11 cellular contexts compared by ENCODE assay signal in the genomic region with DNA sequence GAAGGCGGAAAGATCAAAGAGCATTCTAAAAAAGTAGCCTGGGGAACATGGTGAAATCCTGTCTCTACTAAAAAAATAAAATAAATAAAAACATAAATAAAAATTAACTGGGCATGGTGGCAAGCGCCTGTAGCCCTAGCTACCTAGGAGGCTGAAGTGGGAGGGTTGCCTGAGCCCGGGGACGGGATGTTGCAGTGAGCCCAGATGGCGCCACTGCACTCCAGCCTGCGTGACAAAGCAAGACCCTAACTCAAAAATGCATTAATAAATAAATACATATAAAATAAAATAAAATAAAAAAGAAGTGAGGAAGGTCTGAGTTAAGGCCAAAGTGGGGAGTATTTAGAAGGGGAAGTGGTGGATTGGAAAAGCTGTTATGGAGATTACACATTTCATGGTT. TPM values are rescaled to one million over a fixed set of nuclear protein-coding genes. Genes with fewer than 3 reads are reported as not detected.
DNase-seq lines count a peak whose midpoint lies in the region; ATAC-seq and TF ChIP-seq lines count a peak whose summit lies in the region.
"Had no signal": no experiment of that assay in that cellular context is flagged by ENCODE, and none has a peak within 500 bp of the region (broad histone marks: within the 10 kb centered on the region; RNA-seq: fewer than 3 reads in every experiment).

No MANE protein-coding gene starts in this region.

- H3F3A ChIP-seq in PC-3 (ENCODE audit: low read length, unreplicated experiment): no peaks in the 10 kb centered on the region

- no peak for DNase-seq in stimulated activated naive CD8-positive, alpha-beta T cell treated with anti-CD3 and anti-CD28 coated beads, Interleukin-15, Interleukin-2, amounts not matched to agents 100 U/mL and 50 U/mL, for 24 hours
- DNase-seq in PC-3 (no peak), fibroblast of mammary gland (ENCODE audit: low read depth) (no peak), substantia nigra (lab: John Stamatoyannopoulos, UW) (no peak), erythroblast (lab: John Stamatoyannopoulos, UW) (no peak), germinal center (ENCODE audit: low spot score) (no peak)
- no peak for DNase-seq in activated effector memory CD4-positive, alpha-beta T cell treated with anti-CD3 and anti-CD28 coated beads, Interleukin-2, amount 50 U/mL, for 16 hours
- DNase-seq: amygdala, NCI-H446 treated with DMSO at 0.1 percent for 48 hours, retina had no signal

- no peaks in the 10 kb centered on the region for H3K9me3 ChIP-seq in PC-3 (ENCODE audit: low read length)

- no TSS peak for BruUV-seq in PC-3 (replicated peaks; lab: Mats Ljungman, UMichigan)

- 0 out of 2 replicates have a peak, but pooled peaks cover 4% of the 10 kb centered on the region for H3K36me3 ChIP-seq in PC-3 (ENCODE audit: low read depth, low read length)

- ATAC-seq in stimulated activated naive CD8-positive, alpha-beta T cell treated with anti-CD3 and anti-CD28 coated beads, Interleukin-15, Interleukin-2, amounts not matched to agents 100 U/mL and 50 U/mL, for 24 hours: no peak
- no peak for ATAC-seq in PC-3

- peaks cover 16% of the 10 kb centered on the region for H3K27me3 Mint-ChIP-seq in stimulated activated naive CD8-positive, alpha-beta T cell treated with anti-CD3 and anti-CD28 coated beads, Interleukin-15, Interleukin-2, amounts not matched to agents 100 ng/mL and 50 ng/mL, for 24 hours

- no peak overlapping the region for H2AFZ ChIP-seq in PC-3 (ENCODE audit: low read length)

- peaks cover 29% of the 10 kb centered on the region for H3K4me1 Mint-ChIP-seq in stimulated activated naive CD8-positive, alpha-beta T cell treated with anti-CD3 and anti-CD28 coated beads, Interleukin-15, Interleukin-2, amounts not matched to agents 100 ng/mL and 50 ng/mL, for 24 hours (ENCODE audit: low read depth)

- H3K4me1 ChIP-seq in PC-3 (ENCODE audit: insufficient read depth, low read length): peaks cover 10% of the 10 kb centered on the region

- peak overlapping the region; percentile 79 for H3K27ac Mint-ChIP-seq in stimulated activated naive CD8-positive, alpha-beta T cell treated with anti-CD3 and anti-CD28 coated beads, Interleukin-15, Interleukin-2, amounts not matched to agents 100 ng/mL and 50 ng/mL, for 24 hours

- H3K9ac ChIP-seq in PC-3 (ENCODE audit: low read length): peak overlapping the region; percentile 91; the same call in 1 of the 2 replicates

- peaks cover 7% of the 10 kb centered on the region for H3K9me3 Mint-ChIP-seq in stimulated activated naive CD8-positive, alpha-beta T cell treated with anti-CD3 and anti-CD28 coated beads, Interleukin-15, Interleukin-2, amounts not matched to agents 100 ng/mL and 50 ng/mL, for 24 hours

- peak overlapping the region; percentile 91 for H3K4me2 ChIP-seq in PC-3 (ENCODE audit: low read length)

- no peaks in the 10 kb centered on the region for H3K9me2 ChIP-seq in PC-3 (replicated peaks; ENCODE audit: low read length)

- H3K4me3 ChIP-seq in PC-3 (ENCODE audit: low read length) (peak overlapping the region; percentile 84), fibroblast of mammary gland (ENCODE audit: control insufficient read depth, low read depth, low read length) (peak overlapping the region; percentile 82)

- H3K27ac ChIP-seq in PC-3 (ENCODE audit: low read length): no peak overlapping the region
- no peak overlapping the region for H3K27ac ChIP-seq in substantia nigra (ENCODE audit: low read depth, low read length, poor library complexity, severe bottlenecking)

- TF ChIP-seq CTCF in PC-3 (conservative IDR thresholded peaks at IDR 0.05; ENCODE audit: low read depth, low read length) (no peak), fibroblast of mammary gland (conservative IDR thresholded peaks at IDR 0.05; ENCODE audit: control insufficient read depth, insufficient read depth, low read depth, low read length) (no peak)

- POLR2A ChIA-PET in PC-3 (lab: Charles Lee; ENCODE audit: unreplicated experiment): no interaction called here

- H3K4me3 Mint-ChIP-seq in stimulated activated naive CD8-positive, alpha-beta T cell treated with anti-CD3 and anti-CD28 coated beads, Interleukin-15, Interleukin-2, amounts not matched to agents 100 ng/mL and 50 ng/mL, for 24 hours: peak overlapping the region; percentile 99

- peaks cover 48% of the 10 kb centered on the region for H3K79me2 ChIP-seq in PC-3 (ENCODE audit: low read length)

- TF ChIP-seq POLR2A in erythroblast (IDR thresholded peaks at IDR 0.05; ENCODE audit: low read length): no peak

- H3K27me3 ChIP-seq in PC-3 (ENCODE audit: low read length): no peaks in the 10 kb centered on the region

- intact Hi-C loops in PC-3 (cut with micrococcal nuclease): no loop called here

- peaks cover 24% of the 10 kb centered on the region for H3K36me3 Mint-ChIP-seq in stimulated activated naive CD8-positive, alpha-beta T cell treated with anti-CD3 and anti-CD28 coated beads, Interleukin-15, Interleukin-2, amounts not matched to agents 100 ng/mL and 50 ng/mL, for 24 hours (ENCODE audit: low read depth)

- CTCF ChIA-PET in PC-3 (lab: Charles Lee): no interaction called here

- H4K20me1 ChIP-seq in PC-3 (ENCODE audit: low read length): peaks cover 30% of the 10 kb centered on the region

RNA-seq across cellular contexts. Expression of gene PSMD14, which starts 1.3 kb away (rescaled TPM):
- 136 and 151 TPM in 2 replicates for total RNA-seq in PC-3 (2014; rRNA removed)
